Comparison of ENCODE assay signal across 25 cellular contexts in the genomic region with DNA sequence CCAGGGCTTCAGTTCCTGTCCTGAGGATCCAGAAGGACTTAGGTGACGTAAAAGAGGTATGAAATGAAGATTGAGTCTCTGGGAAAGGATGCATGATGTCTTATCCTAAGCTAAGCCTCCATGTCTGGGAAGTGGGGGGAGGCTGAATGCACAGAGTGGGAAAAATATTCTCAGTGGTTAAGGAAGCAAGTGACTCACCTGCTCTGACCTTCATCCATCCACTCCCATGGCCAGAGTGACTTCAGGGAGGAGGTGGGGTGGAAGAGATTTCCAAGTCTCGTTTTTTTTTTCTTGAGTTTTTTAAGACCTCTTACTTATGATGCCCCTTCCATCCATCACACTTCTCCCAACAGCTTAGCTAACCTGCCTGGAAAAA. TPM values are rescaled to one million over a fixed set of nuclear protein-coding genes. Genes with fewer than 3 reads are reported as not detected.
DNase-seq lines count a peak whose midpoint lies in the region; ATAC-seq and TF ChIP-seq lines count a peak whose summit lies in the region.
"Had no signal": no experiment of that assay in that cellular context is flagged by ENCODE, and none has a peak within 500 bp of the region (broad histone marks: within the 10 kb centered on the region; RNA-seq: fewer than 3 reads in every experiment).

No MANE protein-coding gene starts in this region.

- H3K4me3 ChIP-seq in left ventricle myocardium inferior: no peak overlapping the region
- H3K4me3 ChIP-seq: body of pancreas, dorsolateral prefrontal cortex, gastroesophageal sphincter, ovary, SJSA1, upper lobe of right lung had no signal

- DNase-seq in left ventricle myocardium inferior (no peak), cardiac septum (ENCODE audit: low spot score) (no peak), amniotic epithelial cell (ENCODE audit: low read depth) (peak; percentile 70), kidney glomerular epithelial cell (lab: John Stamatoyannopoulos, UW) (peak; percentile 39), MV-4-11 (lab: John Stamatoyannopoulos, UW) (no peak), NCI-H1930 (lab: John Stamatoyannopoulos, UW) (no peak)
- DNase-seq: activated CD8-positive, alpha-beta memory T cell treated with anti-CD3 and anti-CD28 coated beads, Interleukin-2, amount 10 ng/mL, durations not matched to agents 7 days and 5 days; activated T-cell treated with anti-CD3 and anti-CD28 coated beads, Interleukin-2, amount 50 U/mL, for 4 hours; body of pancreas; dorsolateral prefrontal cortex; H7; hippocampal formation; mesenchymal stem cell; NCI-H1048; ovary; retina; stimulated activated naive CD4-positive, alpha-beta T cell; upper lobe of right lung had no signal

- intact Hi-C loops in left ventricle myocardium inferior (cut with micrococcal nuclease) (no loop called here), cardiac septum (cut with DNase I) (no loop called here)

- no peaks in the 10 kb centered on the region for H3K27me3 ChIP-seq in left ventricle myocardium inferior (ENCODE audit: low read depth)
- H3K27me3 ChIP-seq: body of pancreas, ovary, SJSA1, upper lobe of right lung had no signal

- peak overlapping the region; percentile 12 for H3K27ac ChIP-seq in left ventricle myocardium inferior (replicated peaks)
- H3K27ac ChIP-seq: 22Rv1, body of pancreas, C4-2B, dorsolateral prefrontal cortex, gastroesophageal sphincter, ovary, RWPE1, SJSA1, upper lobe of right lung had no signal

- H3K9me3 ChIP-seq in left ventricle myocardium inferior (replicated peaks): peaks cover 3% of the 10 kb centered on the region
- H3K9me3 ChIP-seq: body of pancreas, SJSA1 had no signal

- ATAC-seq in GM21619 (IDR thresholded peaks at IDR 0.05; ENCODE audit: unreplicated experiment): no peak
- ATAC-seq in SK-N-SH treated with all-trans-retinoic acid at 6 μM for 48 hours: no peak
- ATAC-seq: activated CD8-positive, alpha-beta memory T cell treated with anti-CD3 and anti-CD28 coated beads, Interleukin-2, amount 10 ng/mL, durations not matched to agents 7 days and 5 days; activated T-cell treated with anti-CD3 and anti-CD28 coated beads, Interleukin-2, amount 50 U/mL, for 4 hours; gastroesophageal sphincter; upper lobe of right lung had no signal

- no peaks in the 10 kb centered on the region for H3K36me3 ChIP-seq in left ventricle myocardium inferior
- H3K36me3 ChIP-seq: gastroesophageal sphincter, ovary, SJSA1, upper lobe of right lung had no signal

- TF ChIP-seq CTCF in left ventricle myocardium inferior (IDR thresholded peaks at IDR 0.05; ENCODE audit: borderline replicate concordance): no peak

- H3K4me1 ChIP-seq in left ventricle myocardium inferior: peaks cover 4% of the 10 kb centered on the region
- H3K4me1 ChIP-seq: body of pancreas, gastroesophageal sphincter, SJSA1, upper lobe of right lung had no signal

TF ChIP-seq in SK-N-SH treated with all-trans-retinoic acid at 6 μM for 48 hours, 23 proteins besides CTCF, POLR2A, EP300 and RAD21:
- TF ChIP-seq ARNTL (CRISPR knock-in tag; IDR thresholded peaks at IDR 0.05; ENCODE audit: borderline replicate concordance, low read depth) (no peak), CSDC2 (CRISPR knock-in tag; IDR thresholded peaks at IDR 0.05) (no peak)
TF ChIP-seq in SK-N-SH treated with all-trans-retinoic acid at 6 μM for 48 hours: peak in this region for 0.

RNA-seq across cellular contexts. Expression of gene POLD3, which starts 32.5 kb away (rescaled TPM):
- total RNA-seq in left ventricle myocardium inferior (6.2 TPM), cardiac septum (6.9 TPM)

Comparison
In these comparisons a context has a peak if more than half of its experiments do, and no peak if none do; other contexts are left out.
1. DNase-seq: peak in amniotic epithelial cell (single experiment) and kidney glomerular epithelial cell (single experiment); none in left ventricle myocardium inferior (single experiment), cardiac septum (single experiment), MV-4-11 (single experiment) and NCI-H1930 (0 of 2).